In genomic region chr1:57674803-57675202, GRCh38 we compare ENCODE assay signal across 29 cellular contexts.
DNase-seq lines count a peak whose midpoint lies in the region; ATAC-seq and TF ChIP-seq lines count a peak whose summit lies in the region.
"Had no signal": no experiment of that assay in that cellular context is flagged by ENCODE, and none has a peak within 500 bp of the region (broad histone marks: within the 10 kb centered on the region; RNA-seq: fewer than 3 reads in every experiment).

No MANE protein-coding gene starts in this region.

- H3K27ac Mint-ChIP-seq in MCF 10A (ENCODE audit: low read depth, unreplicated experiment) = no peak overlapping the region
- no peak overlapping the region for H3K27ac Mint-ChIP-seq in naive thymus-derived CD8-positive, alpha-beta T cell
- H3K27ac Mint-ChIP-seq: activated CD8-positive, alpha-beta T cell treated with anti-CD3 and anti-CD28 coated beads for 36 hours; activated naive CD8-positive, alpha-beta T cell treated with anti-CD3 and anti-CD28 coated beads for 36 hours; CD4-positive, alpha-beta memory T cell; GM23338; nephron; T-helper 1 cell treated with Interleukin-12 subunit alpha and Interleukin-12 subunit beta and Interleukin-4 antibody, amounts not matched to agents 30 μg/mL and 1 μg/mL, for 36 hours had no signal

- H3K27me3 Mint-ChIP-seq in MCF 10A (ENCODE audit: insufficient read depth, unreplicated experiment) = no peaks in the 10 kb centered on the region
- peaks cover 0 to 8% (median 1%) of the 10 kb centered on the region in 5 donors for H3K27me3 Mint-ChIP-seq in naive thymus-derived CD8-positive, alpha-beta T cell
- H3K27me3 Mint-ChIP-seq: activated CD8-positive, alpha-beta T cell treated with anti-CD3 and anti-CD28 coated beads for 36 hours; CD4-positive, alpha-beta memory T cell; stimulated activated naive CD8-positive, alpha-beta T cell treated with anti-CD3 and anti-CD28 coated beads, Interleukin-15, amount 100 ng/mL, for 72 hours had no signal

- H3K4me1 Mint-ChIP-seq in MCF 10A (ENCODE audit: insufficient read depth, unreplicated experiment) = no peaks in the 10 kb centered on the region
- no peaks in the 10 kb centered on the region for H3K4me1 Mint-ChIP-seq in naive thymus-derived CD8-positive, alpha-beta T cell
- H3K4me1 Mint-ChIP-seq: activated naive CD8-positive, alpha-beta T cell treated with anti-CD3 and anti-CD28 coated beads for 36 hours; CD4-positive, alpha-beta memory T cell; nephron; stimulated activated naive CD8-positive, alpha-beta T cell treated with anti-CD3 and anti-CD28 coated beads, Interleukin-15, amount 100 ng/mL, for 72 hours had no signal

- intact Hi-C loops in MCF 10A (cut with micrococcal nuclease) = no loop called here
- intact Hi-C loops in breast epithelium (cut with DNase I; ENCODE audit: low total_unique reads) = no loop called here

- no peak overlapping the region for H3K27ac ChIP-seq in breast epithelium
- no peak overlapping the region for H3K27ac ChIP-seq in SJCRH30
- H3K27ac ChIP-seq: Peyer's patch, SJSA1, vagina had no signal

- CTCF ChIA-PET in MCF 10A (lab: Yijun Ruan, JAX) = interaction anchor here (1.2 kb wide), 1 partner anchor 39 kb away, joined by 3 read pairs; no protein-coding TSS in a partner anchor

- no peaks in the 10 kb centered on the region for H3K9me3 Mint-ChIP-seq in MCF 10A (ENCODE audit: unreplicated experiment)
- H3K9me3 Mint-ChIP-seq in naive thymus-derived CD8-positive, alpha-beta T cell = peaks cover 0 to 5% (median 0%) of the 10 kb centered on the region in 9 donors
- H3K9me3 Mint-ChIP-seq: activated CD8-positive, alpha-beta T cell treated with anti-CD3 and anti-CD28 coated beads for 36 hours; activated naive CD8-positive, alpha-beta T cell treated with anti-CD3 and anti-CD28 coated beads for 36 hours; GM23338; nephron; T-helper 1 cell treated with Interleukin-12 subunit alpha and Interleukin-12 subunit beta and Interleukin-4 antibody, amounts not matched to agents 30 μg/mL and 1 μg/mL, for 36 hours had no signal

- H3K36me3 ChIP-seq in breast epithelium (no peaks in the 10 kb centered on the region), SJCRH30 (no peaks in the 10 kb centered on the region)
- H3K36me3 ChIP-seq: MG63, Peyer's patch, SJSA1, vagina had no signal

- H3K9me3 ChIP-seq in breast epithelium (no peaks in the 10 kb centered on the region), SJCRH30 (replicated peaks) (no peaks in the 10 kb centered on the region)
- H3K9me3 ChIP-seq: MG63, Peyer's patch, SJSA1, vagina had no signal

- TF ChIP-seq CTCF in MCF 10A (IDR thresholded peaks at IDR 0.05; ENCODE audit: unreplicated experiment) (no peak), breast epithelium (IDR thresholded peaks at IDR 0.05) (no peak), cardiac fibroblast (IDR thresholded peaks at IDR 0.05; ENCODE audit: low read depth, low read length) (no peak)

- TF ChIP-seq POLR2A in breast epithelium (IDR thresholded peaks at IDR 0.05) = no peak

- DNase-seq in MCF 10A (ENCODE audit: unreplicated experiment) = peak; percentile 18
- no peak for DNase-seq in breast epithelium (ENCODE audit: low spot score in 2 of 2)
- DNase-seq in NCI-H460 (ENCODE audit: extremely low read depth, low read depth) = peak; percentile 3
- DNase-seq in cardiac fibroblast (ENCODE audit: low read depth in 2 of 2) = peak; percentile 3 to 14
- DNase-seq in naive thymus-derived CD8-positive, alpha-beta T cell = no peak
- DNase-seq in NCI-H526 treated with DMSO at 0.1 percent for 48 hours (lab: John Stamatoyannopoulos, UW) = no peak
- no peak for DNase-seq in SJCRH30
- DNase-seq: activated CD4-positive, alpha-beta T cell treated with anti-CD3 and anti-CD28 coated beads for 1 hour; activated CD8-positive, alpha-beta T cell treated with anti-CD3 and anti-CD28 coated beads for 36 hours; activated effector memory CD4-positive, alpha-beta T cell treated with Interleukin-2 at 50 U/mL for 16 hours; activated naive CD8-positive, alpha-beta T cell treated with anti-CD3 and anti-CD28 coated beads for 36 hours; CD4-positive, alpha-beta memory T cell; cerebellar nuclear complex; KBM-7; MG63; NCI-H1694; NCI-H2171; NCI-H524; Peyer's patch; stimulated activated CD4-positive, alpha-beta T cell treated with anti-CD3 and anti-CD28 coated beads, Interleukin-1b, Interleukin-23, amount 100 ng/mL, for 48 hours; stimulated activated CD8-positive, alpha-beta memory T cell treated with anti-CD3 and anti-CD28 coated beads, Interleukin-4, amount 100 ng/mL, for 48 hours; stimulated activated naive CD8-positive, alpha-beta T cell treated with anti-CD3 and anti-CD28 coated beads, Interleukin-15, amount 100 ng/mL, for 72 hours had no signal

- BruUV-seq in MCF 10A (replicated peaks; lab: Mats Ljungman, UMichigan) = no TSS peak

- POLR2A ChIA-PET in MCF 10A (lab: Yijun Ruan, JAX) = no interaction called here
- POLR2A ChIA-PET in naive thymus-derived CD8-positive, alpha-beta T cell (lab: Charles Lee) = no interaction called here

- no peak overlapping the region for H3K4me3 Mint-ChIP-seq in MCF 10A (ENCODE audit: unreplicated experiment)
- no peak overlapping the region for H3K4me3 Mint-ChIP-seq in naive thymus-derived CD8-positive, alpha-beta T cell
- H3K4me3 Mint-ChIP-seq: activated CD8-positive, alpha-beta T cell treated with anti-CD3 and anti-CD28 coated beads for 36 hours; activated naive CD8-positive, alpha-beta T cell treated with anti-CD3 and anti-CD28 coated beads for 36 hours; CD4-positive, alpha-beta memory T cell; GM23338; nephron; stimulated activated naive CD8-positive, alpha-beta T cell treated with anti-CD3 and anti-CD28 coated beads, Interleukin-15, amount 100 ng/mL, for 72 hours; T-helper 1 cell treated with Interleukin-12 subunit alpha and Interleukin-12 subunit beta and Interleukin-4 antibody, amounts not matched to agents 30 μg/mL and 1 μg/mL, for 36 hours had no signal

- ATAC-seq in HG03442 (IDR thresholded peaks at IDR 0.05; ENCODE audit: unreplicated experiment) = no peak
- no peak for ATAC-seq in naive thymus-derived CD8-positive, alpha-beta T cell
- ATAC-seq: activated CD8-positive, alpha-beta T cell treated with anti-CD3 and anti-CD28 coated beads for 36 hours; GM23338; stimulated activated naive CD8-positive, alpha-beta T cell treated with anti-CD3 and anti-CD28 coated beads, Interleukin-15, amount 100 ng/mL, for 72 hours had no signal

- H3K27me3 ChIP-seq in breast epithelium (no peaks in the 10 kb centered on the region), SJCRH30 (no peaks in the 10 kb centered on the region)
- H3K27me3 ChIP-seq: MG63, Peyer's patch, SJSA1, vagina had no signal

- H3K36me3 Mint-ChIP-seq in MCF 10A (ENCODE audit: insufficient read depth, unreplicated experiment) = no peaks in the 10 kb centered on the region
- no peaks in the 10 kb centered on the region for H3K36me3 Mint-ChIP-seq in naive thymus-derived CD8-positive, alpha-beta T cell
- H3K36me3 Mint-ChIP-seq: activated naive CD8-positive, alpha-beta T cell treated with anti-CD3 and anti-CD28 coated beads for 36 hours; CD4-positive, alpha-beta memory T cell had no signal

- H3K4me3 ChIP-seq in breast epithelium (no peak overlapping the region), cardiac fibroblast (replicated peaks in 1 of 2; ENCODE audit: low read depth in 2 of 2, low read length in 2 of 2) (no peak overlapping the region), SJCRH30 (no peak overlapping the region)
- H3K4me3 ChIP-seq: GM23338, MG63, Peyer's patch, SJSA1, smooth muscle cell, vagina had no signal

- no peaks in the 10 kb centered on the region for H3K4me1 ChIP-seq in breast epithelium
- no peaks in the 10 kb centered on the region for H3K4me1 ChIP-seq in SJCRH30
- H3K4me1 ChIP-seq: Peyer's patch, SJSA1, vagina had no signal

Comparison
In these comparisons a context has a peak if more than half of its experiments do, and no peak if none do; other contexts are left out.
1. DNase-seq: peak in MCF 10A (single experiment), NCI-H460 (single experiment) and cardiac fibroblast (2 of 2); none in breast epithelium (0 of 2), naive thymus-derived CD8-positive, alpha-beta T cell (0 of 10), NCI-H526 treated with DMSO at 0.1 percent for 48 hours (single experiment) and SJCRH30 (0 of 2).